17 cellular contexts compared by ENCODE assay signal in genomic region chr11:45812581-45813548, GRCh38. TPM values are rescaled to one million over a fixed set of nuclear protein-coding genes. Genes with fewer than 3 reads are reported as not detected.
DNase-seq lines count a peak whose midpoint lies in the region; ATAC-seq and TF ChIP-seq lines count a peak whose summit lies in the region.
"Had no signal": no experiment of that assay in that cellular context is flagged by ENCODE, and none has a peak within 500 bp of the region (broad histone marks: within the 10 kb centered on the region; RNA-seq: fewer than 3 reads in every experiment).

No MANE protein-coding gene starts in this region.

- H3K4me3 Mint-ChIP-seq in activated CD4-positive, alpha-beta T cell treated with anti-CD3 and anti-CD28 coated beads, Interleukin-2, amount 10 ng/mL, durations not matched to agents 7 days and 5 days = no peak overlapping the region
- no peak overlapping the region for H3K4me3 Mint-ChIP-seq in immature natural killer cell
- no peak overlapping the region for H3K4me3 Mint-ChIP-seq in stimulated activated effector memory CD8-positive, alpha-beta T cell treated with anti-CD3 and anti-CD28 coated beads, Interleukin-12 subunit alpha, Interleukin-12 subunit beta, amount 100 ng/mL, for 72 hours
- H3K4me3 Mint-ChIP-seq: activated CD8-positive, alpha-beta memory T cell treated with anti-CD3 and anti-CD28 coated beads, Interleukin-2, amount 10 ng/mL, durations not matched to agents 7 days and 5 days; naive B cell had no signal

- H3K36me3 Mint-ChIP-seq in activated CD4-positive, alpha-beta T cell treated with anti-CD3 and anti-CD28 coated beads, Interleukin-2, amount 10 ng/mL, durations not matched to agents 7 days and 5 days (ENCODE audit: low read depth) = peaks cover 16% of the 10 kb centered on the region
- peaks cover 0 to 10% (median 0%) of the 10 kb centered on the region in 3 donors for H3K36me3 Mint-ChIP-seq in immature natural killer cell
- H3K36me3 Mint-ChIP-seq in stimulated activated effector memory CD8-positive, alpha-beta T cell treated with anti-CD3 and anti-CD28 coated beads, Interleukin-12 subunit alpha, Interleukin-12 subunit beta, amount 100 ng/mL, for 72 hours = peaks cover 27% of the 10 kb centered on the region
- H3K36me3 Mint-ChIP-seq: naive B cell had no signal

- H3K9me3 ChIP-seq in OCI-LY3 (ENCODE audit: insufficient read depth, low read length) = no peaks in the 10 kb centered on the region
- H3K9me3 ChIP-seq: lower lobe of right lung, upper lobe of right lung had no signal

- DNase-seq in activated CD4-positive, alpha-beta T cell treated with anti-CD3 and anti-CD28 coated beads, Interleukin-2, amount 10 ng/mL, durations not matched to agents 7 days and 5 days = no peak
- DNase-seq in activated CD4-positive, alpha-beta T cell treated with anti-CD3 and anti-CD28 coated beads, Interleukin-2, amount 50 U/mL, for 48 hours = no peak
- DNase-seq in immature natural killer cell (no peak), OCI-M1 (lab: John Stamatoyannopoulos, UW) (no peak), NCI-H1105 treated with DMSO at 0.1 percent for 48 hours (lab: John Stamatoyannopoulos, UW) (no peak)
- no peak for DNase-seq in stimulated activated effector memory CD8-positive, alpha-beta T cell treated with anti-CD3 and anti-CD28 coated beads, Interleukin-12 subunit alpha, Interleukin-12 subunit beta, amount 100 ng/mL, for 72 hours (ENCODE audit: low spot score in 2 of 2)
- no peak for DNase-seq in effector CD8-positive, alpha-beta T cell (lab: John Stamatoyannopoulos, UW)
- DNase-seq: activated CD8-positive, alpha-beta memory T cell treated with anti-CD3 and anti-CD28 coated beads, Interleukin-2, amount 10 ng/mL, durations not matched to agents 7 days and 5 days; activated effector memory CD4-positive, alpha-beta T cell treated with Interleukin-2 at 50 U/mL for 16 hours; aorta; CD4-positive, CD25-positive, alpha-beta regulatory T cell; lower lobe of right lung; naive B cell; NCI-H2227 treated with DMSO at 0.1 percent for 48 hours; stimulated activated naive CD4-positive, alpha-beta T cell treated with Interleukin-2 at 50 U/mL for 16 hours; upper lobe of right lung had no signal

- H3K4me1 ChIP-seq in OCI-LY3 (ENCODE audit: low read length) = peaks cover 15% of the 10 kb centered on the region

- ATAC-seq in stimulated activated effector memory CD8-positive, alpha-beta T cell treated with anti-CD3 and anti-CD28 coated beads, Interleukin-12 subunit alpha, Interleukin-12 subunit beta, amount 100 ng/mL, for 72 hours = no peak
- ATAC-seq: activated CD8-positive, alpha-beta memory T cell treated with anti-CD3 and anti-CD28 coated beads, Interleukin-2, amount 10 ng/mL, durations not matched to agents 7 days and 5 days; lower lobe of right lung; upper lobe of right lung had no signal

- H3K27ac ChIP-seq in OCI-LY3 (ENCODE audit: low read length) = 0 out of 2 replicates have a peak overlapping the region, but pooled peaks have one; percentile 16
- H3K27ac ChIP-seq: lower lobe of right lung, upper lobe of right lung had no signal

- H4K20me1 ChIP-seq in OCI-LY3 (ENCODE audit: insufficient read depth, low read length) = no peaks in the 10 kb centered on the region

- POLR2A ChIA-PET in activated CD4-positive, alpha-beta T cell treated with anti-CD3 and anti-CD28 coated beads, Interleukin-2, amount 10 ng/mL, durations not matched to agents 7 days and 5 days (lab: Charles Lee) = no interaction called here

- H3K4me3 ChIP-seq in OCI-LY3 (ENCODE audit: low read length) = no peak overlapping the region
- H3K4me3 ChIP-seq: lower lobe of right lung, upper lobe of right lung had no signal

- no peak for TF ChIP-seq CTCF in OCI-LY3 (IDR thresholded peaks at IDR 0.05; ENCODE audit: low read depth, low read length)

- H3K27ac Mint-ChIP-seq in activated CD4-positive, alpha-beta T cell treated with anti-CD3 and anti-CD28 coated beads, Interleukin-2, amount 10 ng/mL, durations not matched to agents 7 days and 5 days = peak overlapping the region; percentile 54
- H3K27ac Mint-ChIP-seq in immature natural killer cell = peak overlapping the region in 4 of 6 donors; percentile 10 to 56 (median 50)
- peak overlapping the region; percentile 60 for H3K27ac Mint-ChIP-seq in stimulated activated effector memory CD8-positive, alpha-beta T cell treated with anti-CD3 and anti-CD28 coated beads, Interleukin-12 subunit alpha, Interleukin-12 subunit beta, amount 100 ng/mL, for 72 hours
- H3K27ac Mint-ChIP-seq: activated CD8-positive, alpha-beta memory T cell treated with anti-CD3 and anti-CD28 coated beads, Interleukin-2, amount 10 ng/mL, durations not matched to agents 7 days and 5 days had no signal

- H3K27me3 Mint-ChIP-seq in activated CD4-positive, alpha-beta T cell treated with anti-CD3 and anti-CD28 coated beads, Interleukin-2, amount 10 ng/mL, durations not matched to agents 7 days and 5 days = no peaks in the 10 kb centered on the region
- peaks cover 0 to 3% (median 0%) of the 10 kb centered on the region in 3 donors for H3K27me3 Mint-ChIP-seq in immature natural killer cell (ENCODE audit: low read depth in 3 of 3)
- H3K27me3 Mint-ChIP-seq: activated CD8-positive, alpha-beta memory T cell treated with anti-CD3 and anti-CD28 coated beads, Interleukin-2, amount 10 ng/mL, durations not matched to agents 7 days and 5 days; CD4-positive, CD25-positive, alpha-beta regulatory T cell; naive B cell had no signal

- H3K79me2 ChIP-seq in OCI-LY3 (ENCODE audit: low read length) = no peaks in the 10 kb centered on the region

- peaks cover 26% of the 10 kb centered on the region for H3K4me1 Mint-ChIP-seq in activated CD4-positive, alpha-beta T cell treated with anti-CD3 and anti-CD28 coated beads, Interleukin-2, amount 10 ng/mL, durations not matched to agents 7 days and 5 days
- H3K4me1 Mint-ChIP-seq in immature natural killer cell = peaks cover 18 to 19% of the 10 kb centered on the region in 2 donors
- peaks cover 29% of the 10 kb centered on the region for H3K4me1 Mint-ChIP-seq in stimulated activated effector memory CD8-positive, alpha-beta T cell treated with anti-CD3 and anti-CD28 coated beads, Interleukin-12 subunit alpha, Interleukin-12 subunit beta, amount 100 ng/mL, for 72 hours

- H3K9ac ChIP-seq in OCI-LY3 (ENCODE audit: low read length) = no peak overlapping the region

- no peaks in the 10 kb centered on the region for H3K9me3 Mint-ChIP-seq in activated CD4-positive, alpha-beta T cell treated with anti-CD3 and anti-CD28 coated beads, Interleukin-2, amount 10 ng/mL, durations not matched to agents 7 days and 5 days
- no peaks in the 10 kb centered on the region for H3K9me3 Mint-ChIP-seq in immature natural killer cell
- H3K9me3 Mint-ChIP-seq in stimulated activated effector memory CD8-positive, alpha-beta T cell treated with anti-CD3 and anti-CD28 coated beads, Interleukin-12 subunit alpha, Interleukin-12 subunit beta, amount 100 ng/mL, for 72 hours = no peaks in the 10 kb centered on the region
- H3K9me3 Mint-ChIP-seq: CD4-positive, CD25-positive, alpha-beta regulatory T cell; naive B cell had no signal

- H3K4me2 ChIP-seq in OCI-LY3 (ENCODE audit: low read length) = no peak overlapping the region

- H2AFZ ChIP-seq in OCI-LY3 (ENCODE audit: low read depth, low read length) = no peak overlapping the region

- H3K36me3 ChIP-seq in OCI-LY3 (replicated peaks; ENCODE audit: low read depth, low read length) = peaks cover 11% of the 10 kb centered on the region

- CTCF ChIA-PET in activated CD4-positive, alpha-beta T cell treated with anti-CD3 and anti-CD28 coated beads, Interleukin-2, amount 10 ng/mL, durations not matched to agents 7 days and 5 days (lab: Charles Lee) = no interaction called here

- no peaks in the 10 kb centered on the region for H3K27me3 ChIP-seq in OCI-LY3 (ENCODE audit: low read depth, low read length)
- H3K27me3 ChIP-seq: upper lobe of right lung had no signal

RNA-seq across cellular contexts. Expression of gene SLC35C1, which starts 7.9 kb away (rescaled TPM):
- 10 to 100 TPM; 18.0 to 18.2 TPM for total RNA-seq in activated CD4-positive, alpha-beta T cell treated with anti-CD3 and anti-CD28 coated beads, Interleukin-2, amount 10 ng/mL, durations not matched to agents 7 days and 5 days
- polyA plus RNA-seq in immature natural killer cell = 10 to 100 TPM in 1 of 3 donors, 1 to 10 TPM in 2; 6.4 to 11.9 (median 7.6) TPM

RNA-seq across cellular contexts. Expression of gene CRY2, which starts 34.4 kb away (rescaled TPM):
- 10 to 100 TPM; 25.6 to 26.3 TPM for total RNA-seq in activated CD4-positive, alpha-beta T cell treated with anti-CD3 and anti-CD28 coated beads, Interleukin-2, amount 10 ng/mL, durations not matched to agents 7 days and 5 days
- 10 to 100 TPM; 16.5 to 32.7 (median 20.8) TPM for polyA plus RNA-seq in immature natural killer cell
